In the genomic region with DNA sequence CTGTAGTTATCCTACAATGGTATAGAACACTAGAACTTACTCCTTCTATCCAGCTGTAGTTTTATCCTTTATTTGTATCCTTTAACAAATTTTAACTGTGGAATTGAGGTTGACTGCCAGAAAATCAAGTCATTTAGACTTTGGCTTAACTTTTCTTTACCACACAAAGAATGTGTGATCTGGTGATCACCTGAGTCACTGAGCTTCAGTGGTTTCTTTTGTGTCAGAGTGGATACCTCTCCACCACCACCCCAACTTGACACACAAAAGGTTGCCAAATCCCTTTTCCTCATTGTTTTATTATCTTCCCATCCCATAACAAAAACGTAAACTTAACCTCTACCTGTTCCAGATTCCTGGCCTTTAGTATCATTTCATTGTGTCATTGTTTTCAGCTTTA, we compare ENCODE assay signal across 14 cellular contexts. TPM values are rescaled to one million over a fixed set of nuclear protein-coding genes. Genes with fewer than 3 reads are reported as not detected.
DNase-seq lines count a peak whose midpoint lies in the region; ATAC-seq and TF ChIP-seq lines count a peak whose summit lies in the region.
"Had no signal": no experiment of that assay in that cellular context is flagged by ENCODE, and none has a peak within 500 bp of the region (broad histone marks: within the 10 kb centered on the region; RNA-seq: fewer than 3 reads in every experiment).

No MANE protein-coding gene starts in this region.

- H3K27ac Mint-ChIP-seq in activated B cell treated with CpG ODN at 0.5 μM for 24 hours = no peak overlapping the region

- TF ChIP-seq CTCF in activated B cell treated with CpG ODN at 0.5 μM for 24 hours (IDR thresholded peaks at IDR 0.05) (no peak), epithelial cell of esophagus (IDR thresholded peaks at IDR 0.05; ENCODE audit: insufficient read depth, low read depth, low read length, missing control alignments) (no peak), colonic mucosa (IDR thresholded peaks at IDR 0.05) (no peak)

- DNase-seq in A172 (ENCODE audit: low spot score) (peak; percentile 32), Daoy (ENCODE audit: low read depth) (peak; percentile 27), activated B cell treated with CpG ODN at 0.5 μM for 24 hours (no peak), epithelial cell of esophagus (ENCODE audit: low read depth) (peak; percentile 80), colonic mucosa (no peak), ecto neural progenitor cell (ENCODE audit: low spot score) (no peak), NCI-H2107 treated with DMSO at 0.1 percent for 48 hours (lab: John Stamatoyannopoulos, UW; ENCODE audit: unreplicated experiment) (no peak)
- DNase-seq: BE2C, DMS79, NCI-H345, upper lobe of left lung had no signal

- no peaks in the 10 kb centered on the region for H3K9me3 ChIP-seq in colonic mucosa
- H3K9me3 ChIP-seq: BE2C, upper lobe of left lung had no signal

- CTCF ChIA-PET in activated B cell treated with CpG ODN at 0.5 μM for 24 hours (lab: Charles Lee) = interaction anchor here (1.0 kb wide), 1 partner anchor 200 kb away, joined by 3 read pairs; no protein-coding TSS in a partner anchor

- peaks cover 91% of the 10 kb centered on the region for H3K4me1 Mint-ChIP-seq in activated B cell treated with CpG ODN at 0.5 μM for 24 hours

- no peak for ATAC-seq in activated B cell treated with CpG ODN at 0.5 μM for 24 hours (ENCODE audit: low read depth)
- ATAC-seq in GM19035 (IDR thresholded peaks at IDR 0.05; ENCODE audit: unreplicated experiment) = no peak
- ATAC-seq: left lobe of liver had no signal

- POLR2A ChIA-PET in activated B cell treated with CpG ODN at 0.5 μM for 24 hours (lab: Charles Lee) = interaction anchor here (0.6 to 1.0 kb wide), 2 partner anchors 10 to 149 kb away, joined by 3 to 5 read pairs; no protein-coding TSS in a partner anchor

- intact Hi-C loops in activated B cell treated with CpG ODN at 0.5 μM for 24 hours (cut with micrococcal nuclease) (loop anchor here (10.0 kb wide), 2 partner anchors 325 to 405 kb away; no protein-coding TSS in a partner anchor), colonic mucosa (cut with DNase I) (no loop called here)

- peaks cover 52% of the 10 kb centered on the region for H3K36me3 Mint-ChIP-seq in activated B cell treated with CpG ODN at 0.5 μM for 24 hours (ENCODE audit: low read depth)

- peak overlapping the region; percentile 28 for H3K4me3 Mint-ChIP-seq in activated B cell treated with CpG ODN at 0.5 μM for 24 hours

- H3K27me3 Mint-ChIP-seq in activated B cell treated with CpG ODN at 0.5 μM for 24 hours = no peaks in the 10 kb centered on the region

- H3K9ac ChIP-seq in colonic mucosa (ENCODE audit: low read depth in 2 of 2, low read length in 2 of 2) = no peak overlapping the region

- no peak overlapping the region for H3K27ac ChIP-seq in colonic mucosa
- H3K27ac ChIP-seq: SK-N-MC, upper lobe of left lung had no signal

- no peak overlapping the region for H3K4me3 ChIP-seq in epithelial cell of esophagus (ENCODE audit: low read length)
- H3K4me3 ChIP-seq in colonic mucosa = no peak overlapping the region
- H3K4me3 ChIP-seq: SK-N-MC, upper lobe of left lung had no signal

- peaks cover 33% of the 10 kb centered on the region for H3K4me1 ChIP-seq in colonic mucosa

- H3K9me3 Mint-ChIP-seq in activated B cell treated with CpG ODN at 0.5 μM for 24 hours = no peaks in the 10 kb centered on the region

- no peaks in the 10 kb centered on the region for H3K27me3 ChIP-seq in colonic mucosa
- H3K27me3 ChIP-seq: BE2C, upper lobe of left lung had no signal

- no peaks in the 10 kb centered on the region for H3K36me3 ChIP-seq in colonic mucosa

RNA-seq across cellular contexts. Expression of gene OTULIN, which starts 5.5 kb away (rescaled TPM):
- total RNA-seq in A172 (2014; rRNA removed; shearing (Covaris generic)) = 34.4 and 36.1 TPM in 2 replicates
- total RNA-seq in Daoy (2014; rRNA removed; shearing (Covaris generic)) = 13.6 and 29.2 TPM in 2 replicates
- total RNA-seq in activated B cell treated with CpG ODN at 0.5 μM for 24 hours = 94.0 and 96.5 TPM in 2 replicates
- 10 to 100 TPM; 28.8 to 32.9 TPM for total RNA-seq in colonic mucosa

Comparison
In these comparisons a context has a peak if more than half of its experiments do, and no peak if none do; other contexts are left out.
1. DNase-seq: peak in A172 (single experiment), Daoy (single experiment) and epithelial cell of esophagus (single experiment); none in activated B cell treated with CpG ODN at 0.5 μM for 24 hours (single experiment), colonic mucosa (single experiment), ecto neural progenitor cell (single experiment) and NCI-H2107 treated with DMSO at 0.1 percent for 48 hours (single experiment).